In genomic region chr20:43243672-43244269, GRCh38 we compare ENCODE assay signal across 10 cellular contexts. TPM values are rescaled to one million over a fixed set of nuclear protein-coding genes. Genes with fewer than 3 reads are reported as not detected.
DNase-seq lines count a peak whose midpoint lies in the region; ATAC-seq and TF ChIP-seq lines count a peak whose summit lies in the region.
"Had no signal": no experiment of that assay in that cellular context is flagged by ENCODE, and none has a peak within 500 bp of the region (broad histone marks: within the 10 kb centered on the region; RNA-seq: fewer than 3 reads in every experiment).

No MANE protein-coding gene starts in this region.

- no peak overlapping the region for H3K4me3 ChIP-seq in osteoblast (ENCODE audit: insufficient read depth, low read length)

- H3K4me1 ChIP-seq in osteoblast (ENCODE audit: insufficient read depth, low read length): no peaks in the 10 kb centered on the region

- no peaks in the 10 kb centered on the region for H4K20me1 ChIP-seq in osteoblast (ENCODE audit: insufficient read depth, low read length)

- H3K79me2 ChIP-seq in osteoblast (ENCODE audit: insufficient read depth, low read length): no peaks in the 10 kb centered on the region

- H3K27me3 ChIP-seq in osteoblast (ENCODE audit: insufficient read depth, low read length): no peaks in the 10 kb centered on the region

- ATAC-seq in HG03457 (IDR thresholded peaks at IDR 0.05; ENCODE audit: unreplicated experiment) (no peak), GM19455 (IDR thresholded peaks at IDR 0.05; ENCODE audit: unreplicated experiment) (no peak)
- ATAC-seq: stimulated activated naive CD8-positive, alpha-beta T cell treated with anti-CD3 and anti-CD28 coated beads, Interleukin-15, amount 100 ng/mL, for 72 hours had no signal

- peak; percentile 12 for TF ChIP-seq CTCF in osteoblast (IDR thresholded peaks at IDR 0.05; ENCODE audit: extremely low read depth, low read depth, low read length)

- H3K36me3 ChIP-seq in osteoblast (ENCODE audit: insufficient read depth, low read length): no peaks in the 10 kb centered on the region

- DNase-seq in ELR (ENCODE audit: low read depth): peak; percentile 15
- peak; percentile 20 for DNase-seq in M059J (ENCODE audit: low read depth)
- DNase-seq in astrocyte of the hippocampus (ENCODE audit: low read depth, low spot score): peak; percentile 17
- no peak for DNase-seq in osteoblast (ENCODE audit: insufficient read length, low spot score, missing footprints)
- no peak for DNase-seq in SKM-1 treated with dmso at 0.1 percent for 144 hours (lab: John Stamatoyannopoulos, UW; ENCODE audit: unreplicated experiment)
- DNase-seq in SHP77 treated with DMSO at 0.1 percent for 48 hours (lab: John Stamatoyannopoulos, UW): no peak
- DNase-seq: dermis blood vessel endothelial cell; stimulated activated naive CD8-positive, alpha-beta T cell treated with anti-CD3 and anti-CD28 coated beads, Interleukin-15, amount 100 ng/mL, for 72 hours had no signal

- no peak overlapping the region for H3K27ac ChIP-seq in osteoblast (ENCODE audit: low read depth, low read length)

- H2AFZ ChIP-seq in osteoblast (ENCODE audit: low read length): no peak overlapping the region

- H3K9me3 ChIP-seq in osteoblast (ENCODE audit: low read depth, low read length): no peaks in the 10 kb centered on the region

- no peak overlapping the region for H3K4me2 ChIP-seq in osteoblast (ENCODE audit: insufficient read depth, low read length)

RNA-seq across cellular contexts. Expression of gene PTPRT, which starts 54.1 kb away (rescaled TPM):
- not detected in 2 replicates for total RNA-seq in M059J (2014; rRNA removed; shearing (Covaris generic))
- total RNA-seq in osteoblast: not detected in 2 replicates
- total RNA-seq: dermis blood vessel endothelial cell had no signal

Comparison
In these comparisons a context has a peak if more than half of its experiments do, and no peak if none do; other contexts are left out.
1. DNase-seq: peak in ELR (single experiment), M059J (single experiment) and astrocyte of the hippocampus (single experiment); none in osteoblast (single experiment), SKM-1 treated with dmso at 0.1 percent for 144 hours (single experiment) and SHP77 treated with DMSO at 0.1 percent for 48 hours (single experiment).